Comparison of ENCODE assay signal across 8 cellular contexts in the genomic region with DNA sequence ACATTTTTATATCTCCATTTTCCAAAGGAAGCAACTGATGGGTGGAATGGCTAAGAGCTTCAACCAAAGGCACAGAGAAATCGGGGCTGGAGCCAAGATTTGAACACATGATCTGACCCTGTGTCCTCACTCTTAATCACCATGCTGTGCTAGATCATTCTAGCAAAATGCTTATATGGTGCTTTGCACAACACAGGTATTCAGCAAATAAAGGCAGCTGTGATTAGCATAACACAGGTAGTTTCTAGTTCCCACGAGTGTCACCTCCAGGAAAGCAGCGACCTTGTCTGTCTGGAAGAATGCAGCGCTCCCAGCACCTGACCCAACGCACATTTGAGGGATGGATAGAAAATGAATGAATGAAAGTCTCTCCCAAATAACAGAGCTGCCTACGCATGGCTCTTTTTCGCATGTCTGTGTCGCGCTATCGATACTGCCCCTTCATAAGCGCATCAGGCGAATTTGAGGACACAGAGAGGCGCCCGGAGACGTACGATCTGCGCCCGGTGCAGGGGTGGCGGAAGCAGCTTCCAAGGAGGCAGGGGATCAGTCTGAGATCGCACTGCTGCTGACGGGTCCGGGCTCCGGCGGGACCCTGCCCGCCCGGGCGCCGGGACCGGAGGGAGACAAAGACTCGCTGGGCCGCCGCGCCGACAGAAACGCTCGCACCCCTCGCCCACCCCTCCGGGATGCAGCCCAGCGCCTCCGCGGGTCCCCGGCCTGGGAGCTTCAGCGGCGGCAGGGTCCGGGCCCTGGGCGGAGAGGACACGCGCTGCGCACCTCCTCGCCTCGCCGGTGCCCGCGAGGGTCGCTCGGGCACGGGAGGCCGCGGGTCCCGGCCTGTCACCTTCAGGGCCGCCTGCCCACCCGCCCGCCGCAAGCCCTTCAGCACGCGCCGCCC. TPM values are rescaled to one million over a fixed set of nuclear protein-coding genes. Genes with fewer than 3 reads are reported as not detected.
A peak's percentile ranks its signal among the peaks of the same experiment; 100 is the strongest.
DNase-seq lines count a peak whose midpoint lies in the region; ATAC-seq and TF ChIP-seq lines count a peak whose summit lies in the region.

No MANE protein-coding gene starts in this region.

- no peaks in the 10 kb centered on the region for H3K27me3 Mint-ChIP-seq in activated naive CD4-positive, alpha-beta T cell treated with anti-CD3 and anti-CD28 coated beads for 36 hours (ENCODE audit: low read depth)

- peak overlapping the region; percentile 81 for H3K23ac ChIP-seq in IMR-90 (ENCODE audit: low read depth, low read length)

- TF ChIP-seq POLR2A in IMR-90 (IDR thresholded peaks at IDR 0.05; ENCODE audit: low read depth, low read length): no peak

- peak overlapping the region; percentile 51 for H2AK9ac ChIP-seq in IMR-90 (replicated peaks; ENCODE audit: low read depth, low read length, poor library complexity)

- no peak overlapping the region for H2BK120ac ChIP-seq in IMR-90 (ENCODE audit: low read depth, low read length)

- H3K4me2 ChIP-seq in IMR-90 (ENCODE audit: low read depth, low read length): peak overlapping the region; percentile 100

- dilution Hi-C loops in IMR-90 (cut with HindIII; ENCODE audit: low sequenced_read_pairs, unreplicated experiment): no loop called here

- H3K14ac ChIP-seq in IMR-90 (replicated peaks; ENCODE audit: low read depth, low read length): peak overlapping the region; percentile 58

- TF ChIP-seq RAD21 in IMR-90 (IDR thresholded peaks at IDR 0.05; ENCODE audit: low read length): no peak

- ATAC-seq in GM21423 (IDR thresholded peaks at IDR 0.05; ENCODE audit: unreplicated experiment): peak; percentile 33
- peak; percentile 21 for ATAC-seq in IMR-90 (ENCODE audit: low read depth)
- peak in 2 of 8 donors; percentile 4 to 9 for ATAC-seq in heart right ventricle

- peak overlapping the region; percentile 89 for H2AFZ ChIP-seq in IMR-90 (replicated peaks; ENCODE audit: low read length, poor library complexity)

- H4K20me1 ChIP-seq in IMR-90 (ENCODE audit: insufficient read depth, low read length): peaks cover 44% of the 10 kb centered on the region

- no peaks in the 10 kb centered on the region; the same call in 1 of the 2 replicates for H3K9me1 ChIP-seq in IMR-90 (ENCODE audit: insufficient read depth, low read length)

- no peak overlapping the region for H3K18ac ChIP-seq in IMR-90 (ENCODE audit: low read depth, low read length)

- no peak overlapping the region for H4K5ac ChIP-seq in IMR-90 (ENCODE audit: low read depth, low read length)

- H3K9me3 ChIP-seq in IMR-90 (ENCODE audit: control insufficient read depth, insufficient read depth, low read length): no peaks in the 10 kb centered on the region
- peaks cover 0 to 8% (median 0%) of the 10 kb centered on the region in 11 donors for H3K9me3 ChIP-seq in heart right ventricle

- H3K27me3 ChIP-seq in IMR-90 (ENCODE audit: control insufficient read depth, insufficient read depth, low read length) (no peaks in the 10 kb centered on the region), heart right ventricle (no peaks in the 10 kb centered on the region)

- CTCF ChIA-PET in IMR-90 (lab: Yijun Ruan, JAX): no interaction called here
- CTCF ChIA-PET in activated naive CD4-positive, alpha-beta T cell treated with anti-CD3 and anti-CD28 coated beads for 36 hours (lab: Charles Lee): interaction anchor here (0.9 to 1.4 kb wide), 3 partner anchors 29 to 85 kb away, joined by 3 to 4 read pairs (median 3); no protein-coding TSS in a partner anchor

- H3K27ac Mint-ChIP-seq in activated naive CD4-positive, alpha-beta T cell treated with anti-CD3 and anti-CD28 coated beads for 36 hours: no peak overlapping the region

- no peak overlapping the region for H2BK5ac ChIP-seq in IMR-90 (ENCODE audit: low read depth, low read length, poor library complexity, severe bottlenecking)

- peaks cover 19 to 45% of the 10 kb centered on the region in 2 experiments for H3K79me1 ChIP-seq in IMR-90 (ENCODE audit: low read depth in 1 of 2, low read length in 2 of 2)

- no peak overlapping the region for H4K8ac ChIP-seq in IMR-90 (ENCODE audit: low read depth in 2 of 2, low read length in 2 of 2)

- no TSS peak for BruUV-seq in IMR-90 (replicated peaks; lab: Mats Ljungman, UMichigan)

- peak overlapping the region; percentile 87 for H3K4me3 Mint-ChIP-seq in activated naive CD4-positive, alpha-beta T cell treated with anti-CD3 and anti-CD28 coated beads for 36 hours

- WGBS in IMR-90 (ENCODE audit: extremely low coverage in 2 of 2, insufficient read length in 1 of 2), 2 experiments: 0% methylated on average over 14 of the region's 67 CpGs; no CpG with 5 or more reads in 1 of the 2 experiments
- WGBS in heart right ventricle, 2 donors: 1 to 4% methylated on average over 57 to 67 of the region's 67 CpGs

- peak overlapping the region; percentile 19; the same call in 1 of the 2 replicates for H3K4ac ChIP-seq in IMR-90 (ENCODE audit: low read depth, low read length)

- POLR2A ChIA-PET in IMR-90 (lab: Charles Lee; ENCODE audit: unreplicated experiment): interaction anchor here (0.5 kb wide), 1 partner anchor 10 kb away, joined by 8 read pairs; no protein-coding TSS in a partner anchor

- H3K36me3 ChIP-seq in IMR-90 (ENCODE audit: control insufficient read depth, insufficient read depth, low read length) (no peaks in the 10 kb centered on the region), heart right ventricle (peaks cover 0 to 3% (median 0%) of the 10 kb centered on the region in 9 donors)

- H3K4me1 Mint-ChIP-seq in activated naive CD4-positive, alpha-beta T cell treated with anti-CD3 and anti-CD28 coated beads for 36 hours (ENCODE audit: low read depth): peaks cover 42% of the 10 kb centered on the region

- TF ChIP-seq CTCF in IMR-90 (conservative IDR thresholded peaks at IDR 0.05; ENCODE audit: low read depth, low read length) (no peak), heart right ventricle (IDR thresholded peaks at IDR 0.05) (no peak)

- in situ Hi-C loops in IMR-90 (cut with MboI; ENCODE audit: low sequenced_read_pairs): no loop called here

- H2BK20ac ChIP-seq in IMR-90 (ENCODE audit: low read depth, low read length): no peak overlapping the region

- H3K4me3 ChIP-seq in IMR-90 (ENCODE audit: insufficient read depth, low read depth, low read length) (peak overlapping the region; percentile 85), heart right ventricle (peak overlapping the region; percentile 67 to 97 (median 94))

- peaks cover 6% of the 10 kb centered on the region; the same call in 1 of the 2 replicates for H3K4me1 ChIP-seq in IMR-90 (ENCODE audit: control insufficient read depth, insufficient read depth, low read length)
- H3K4me1 ChIP-seq in heart right ventricle: peaks cover 22 to 57% (median 47%) of the 10 kb centered on the region in 9 donors

- peaks cover 2% of the 10 kb centered on the region for H3K36me3 Mint-ChIP-seq in activated naive CD4-positive, alpha-beta T cell treated with anti-CD3 and anti-CD28 coated beads for 36 hours (ENCODE audit: low read depth)

- peak overlapping the region; percentile 50 for H3K9ac ChIP-seq in IMR-90 (ENCODE audit: low read depth, low read length)

- intact Hi-C loops in IMR-90 (cut with micrococcal nuclease): loop anchor here (5.0 kb wide), 1 partner anchor 34 kb away; no protein-coding TSS in a partner anchor
- intact Hi-C loops in activated naive CD4-positive, alpha-beta T cell treated with anti-CD3 and anti-CD28 coated beads for 36 hours (cut with micrococcal nuclease): no loop called here
- intact Hi-C loops in heart right ventricle (cut with DNase I): no loop called here

- no peak overlapping the region for H2BK15ac ChIP-seq in IMR-90 (ENCODE audit: low read depth, low read length)

- peaks cover 2% of the 10 kb centered on the region for H3K9me3 Mint-ChIP-seq in activated naive CD4-positive, alpha-beta T cell treated with anti-CD3 and anti-CD28 coated beads for 36 hours

- DNase-seq in EL: peak; percentile 34
- peak; percentile 55 for DNase-seq in IMR-90
- peak; percentile 51 for DNase-seq in activated naive CD4-positive, alpha-beta T cell treated with anti-CD3 and anti-CD28 coated beads for 36 hours
- peak in 1 of 2 donors; percentile 25 for DNase-seq in heart right ventricle
- peak; percentile 62 for DNase-seq in retina
- DNase-seq in foreskin melanocyte: no peak
- DNase-seq in NCI-H226: no peak

- peak overlapping the region; percentile 40; the same call in 1 of the 2 replicates for H2AK5ac ChIP-seq in IMR-90 (ENCODE audit: low read depth, low read length)

- no peak overlapping the region for H4K91ac ChIP-seq in IMR-90 (ENCODE audit: insufficient read depth, low read depth, low read length)

- H3K56ac ChIP-seq in IMR-90 (ENCODE audit: extremely low read depth, insufficient read depth, low read length): no peak overlapping the region

- H3K27ac ChIP-seq in IMR-90 (ENCODE audit: insufficient read depth, low read length) (peak overlapping the region; percentile 10; the same call in 1 of the 2 replicates), heart right ventricle (peak overlapping the region; percentile 71 to 92 (median 87))

TF ChIP-seq in IMR-90, 13 proteins besides CTCF, POLR2A, EP300 and RAD21 (continues in another document):
- TF ChIP-seq NFE2L2 (IDR thresholded peaks at IDR 0.05; ENCODE audit: low read depth, low read length): no peak

RNA-seq across cellular contexts. Expression of a gene that starts 0.6 kb away (rescaled TPM):
- total RNA-seq in IMR-90 (2012; rRNA removed) (7.5 and 9.2 TPM in 2 replicates), heart right ventricle (10 to 100 TPM; 46.9 to 70.1 (median 57.4) TPM)
- polyA plus RNA-seq in IMR-90 (2012; rRNA removed) (21.7 and 22.1 TPM in 2 replicates), heart right ventricle (10 to 100 TPM; 41.3 to 79.7 TPM)
- polyA plus RNA-seq in IMR-90 (2012; cell fraction: cytosol; rRNA removed): 13.0 and 16.4 TPM in 2 replicates
- 24.6 and 32.5 TPM in 2 replicates for polyA plus RNA-seq in IMR-90 (2012; cell fraction: nucleus; rRNA removed; ENCODE audit: low replicate concordance)
- total RNA-seq in activated naive CD4-positive, alpha-beta T cell treated with anti-CD3 and anti-CD28 coated beads for 36 hours: 10 to 100 TPM; 17.3 to 21.0 TPM

RNA-seq across cellular contexts. Expression of a gene that starts 24.8 kb away (rescaled TPM):
- total RNA-seq in IMR-90 (2012; rRNA removed): not detected in 2 replicates
- polyA plus RNA-seq in IMR-90 (2012; rRNA removed): not detected in 2 replicates
- not detected in 2 replicates for polyA plus RNA-seq in IMR-90 (2012; cell fraction: cytosol; rRNA removed)
- polyA plus RNA-seq in IMR-90 (2012; cell fraction: nucleus; rRNA removed; ENCODE audit: low replicate concordance): 0.06 TPM in 1 of 2 replicates, not detected in the other
- not detected for total RNA-seq in activated naive CD4-positive, alpha-beta T cell treated with anti-CD3 and anti-CD28 coated beads for 36 hours
- total RNA-seq in heart right ventricle: under 1 TPM in 1 of 10 donors, not detected in 9; 0.22 TPM
- polyA plus RNA-seq in heart right ventricle: not detected

RNA-seq across cellular contexts. Expression of a gene that starts 25.0 kb away (rescaled TPM):
- total RNA-seq in IMR-90 (2012; rRNA removed): 1.4 and 1.7 TPM in 2 replicates
- polyA plus RNA-seq in IMR-90 (2012; rRNA removed): 3.8 and 4.1 TPM in 2 replicates
- polyA plus RNA-seq in IMR-90 (2012; cell fraction: cytosol; rRNA removed): 1.8 and 3.0 TPM in 2 replicates
- polyA plus RNA-seq in IMR-90 (2012; cell fraction: nucleus; rRNA removed; ENCODE audit: low replicate concordance): 8.5 and 9.5 TPM in 2 replicates
- total RNA-seq in activated naive CD4-positive, alpha-beta T cell treated with anti-CD3 and anti-CD28 coated beads for 36 hours: 1 to 10 TPM; 2.1 to 2.6 TPM
- total RNA-seq in heart right ventricle: 1 to 10 TPM; 1.6 to 3.5 (median 2.9) TPM
- polyA plus RNA-seq in heart right ventricle: 1 to 10 TPM; 3.0 to 4.1 TPM

Comparison
In these comparisons a context has a peak if more than half of its experiments do, and no peak if none do; other contexts are left out.
1. DNase-seq: peak in EL (single experiment), IMR-90 (single experiment), activated naive CD4-positive, alpha-beta T cell treated with anti-CD3 and anti-CD28 coated beads for 36 hours (single experiment) and retina (single experiment); none in foreskin melanocyte (single experiment) and NCI-H226 (single experiment).